In genomic region chr6:128520436-128521301, GRCh38 we compare ENCODE assay signal across 8 cellular contexts. TPM values are rescaled to one million over a fixed set of nuclear protein-coding genes. Genes with fewer than 3 reads are reported as not detected.
DNase-seq lines count a peak whose midpoint lies in the region; ATAC-seq and TF ChIP-seq lines count a peak whose summit lies in the region.

PTPRK (minus strand) TSS chr6:128520599; CDS start chr6:128520358, 241 bp downstream.

- ATAC-seq in GM18870 (IDR thresholded peaks at IDR 0.05; ENCODE audit: unreplicated experiment), result peak; percentile 72
- peak; percentile 93 for ATAC-seq in HG03103 (IDR thresholded peaks at IDR 0.05; ENCODE audit: low read depth, unreplicated experiment)

- peak; percentile 14 for TF ChIP-seq CTCF in AG09309 (IDR thresholded peaks at IDR 0.05; ENCODE audit: control insufficient read depth, insufficient read depth, low read depth, low read length, missing control alignments)

- DNase-seq in AG09309 (ENCODE audit: low read depth) (no peak), NCI-H510A treated with DMSO at 0.1 percent for 48 hours (lab: John Stamatoyannopoulos, UW) (peak; percentile 75), mesenteric fat pad (ENCODE audit: low spot score) (peak; percentile 96)
- DNase-seq in activated CD8-positive, alpha-beta memory T cell treated with anti-CD3 and anti-CD28 coated beads, Interleukin-2, amount 50 U/mL, for 4 hours, result peak; percentile 92
- peak; percentile 66 for DNase-seq in stimulated activated CD8-positive, alpha-beta memory T cell treated with anti-CD3 and anti-CD28 coated beads, Interleukin-15, amount 100 ng/mL, for 1 hour (ENCODE audit: low read depth)

- in situ Hi-C loops in endometrial microvascular endothelial cells (cut with HindIII; ENCODE audit: inconsistent ontology term, low pct_unique_long_range_greater_than_20kb, low sequenced_read_pairs), result no loop called here

- peak within 1 kb of the TSS; percentile 97 for H3K4me3 ChIP-seq in AG09309 (ENCODE audit: control insufficient read depth, low read depth, low read length)

RNA-seq across cellular contexts. Expression of gene PTPRK, which starts in this region (rescaled TPM):
- total RNA-seq in endometrial microvascular endothelial cells (ENCODE audit: inconsistent ontology term), result 60.4 TPM
- 13.6 TPM for total RNA-seq in mesenteric fat pad
